In the genomic region with DNA sequence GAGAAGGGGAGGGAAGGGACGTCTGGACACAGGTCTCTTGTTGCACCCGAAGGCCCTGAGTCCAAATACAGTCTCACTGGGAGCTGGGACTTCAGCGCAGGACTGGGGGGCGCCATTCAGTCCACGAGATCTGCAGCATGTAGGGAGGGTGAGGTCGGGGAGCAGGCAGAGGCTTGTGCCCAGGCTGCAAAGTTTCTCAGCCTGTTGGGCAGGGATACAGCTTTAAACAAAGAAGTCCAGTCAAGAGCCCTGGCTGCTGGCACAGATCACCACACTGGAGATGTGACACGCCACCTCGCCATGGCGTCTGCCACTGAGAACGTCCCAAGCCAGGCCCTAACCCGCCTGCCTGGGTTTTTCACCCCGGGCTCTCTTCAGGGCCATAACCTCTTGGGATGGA, we compare ENCODE assay signal across 25 cellular contexts.
A peak's percentile ranks its signal among the peaks of the same experiment; 100 is the strongest.
DNase-seq lines count a peak whose midpoint lies in the region; ATAC-seq, FAIRE-seq and TF ChIP-seq lines count a peak whose summit lies in the region.
"Had no signal": no experiment of that assay in that cellular context is flagged by ENCODE, and none has a peak within 500 bp of the region (broad histone marks: within the 10 kb centered on the region; RNA-seq: fewer than 3 reads in every experiment).

No MANE protein-coding gene starts in this region.

- H2BK20ac ChIP-seq in H1 (ENCODE audit: low read length), result no peak overlapping the region

- no peaks in the 10 kb centered on the region for H3K36me3 ChIP-seq in H1 (ENCODE audit: control insufficient read depth in 2 of 4, insufficient read depth in 4 of 4, low read length in 3 of 4)
- no peaks in the 10 kb centered on the region for H3K36me3 ChIP-seq in suprapubic skin
- H3K36me3 ChIP-seq in thyroid gland, result no peaks in the 10 kb centered on the region
- H3K36me3 ChIP-seq: BLaER1, cardiac muscle cell, HAP-1, heart right ventricle had no signal

- H3K18ac ChIP-seq in H1 (ENCODE audit: extremely low read depth, low read length), result no peak overlapping the region

- no peak for TF ChIP-seq RAD21 in H1 (IDR thresholded peaks at IDR 0.05 in 1 of 2, conservative IDR thresholded peaks at IDR 0.05 in 1 of 2; ENCODE audit: low read depth in 2 of 2, low read length in 2 of 2)

- no peak overlapping the region for H2AFZ ChIP-seq in H1 (ENCODE audit: low read length)

- H3K27ac Mint-ChIP-seq in activated B cell treated with CpG ODN at 0.5 μM for 24 hours, result no peak overlapping the region
- H3K27ac Mint-ChIP-seq: activated CD4-positive, alpha-beta memory T cell treated with anti-CD3 and anti-CD28 coated beads for 36 hours; activated naive CD8-positive, alpha-beta T cell treated with anti-CD3 and anti-CD28 coated beads, Interleukin-2, amount 50 U/mL, for 24 hours; natural killer cell treated with Interleukin-12 subunit alpha and Interleukin-12 subunit beta and Interleukin-15 and Interleukin-18, amount 100 ng/mL, for 72 hours; T-cell had no signal

- H3K4me2 ChIP-seq in H1 (ENCODE audit: insufficient read depth in 1 of 2, low read depth in 2 of 2, low read length in 2 of 2), result no peak overlapping the region
- H3K4me2 ChIP-seq: BLaER1 had no signal

- peaks cover 5 to 19% (median 12%) of the 10 kb centered on the region in 4 experiments; a peak in 6 of 7 replicates for H3K4me1 ChIP-seq in H1 (replicated peaks in 1 of 4; ENCODE audit: control insufficient read depth in 3 of 4, insufficient read depth in 4 of 4, low read length in 3 of 4)
- peaks cover 14% of the 10 kb centered on the region for H3K4me1 ChIP-seq in suprapubic skin
- no peaks in the 10 kb centered on the region for H3K4me1 ChIP-seq in thyroid gland
- H3K4me1 ChIP-seq: HAP-1 had no signal

- peaks cover 1% of the 10 kb centered on the region for H3K27me3 Mint-ChIP-seq in activated B cell treated with CpG ODN at 0.5 μM for 24 hours
- H3K27me3 Mint-ChIP-seq: activated CD4-positive, alpha-beta memory T cell treated with anti-CD3 and anti-CD28 coated beads for 36 hours had no signal

- peak; percentile 7 for DNase-seq in activated B cell treated with CpG ODN at 0.5 μM for 24 hours
- no peak for DNase-seq in H1 (ENCODE audit: low read depth in 1 of 2, low spot score in 2 of 2)
- peak; percentile 61 for DNase-seq in medulla oblongata (ENCODE audit: extremely low spot score)
- DNase-seq in suprapubic skin (ENCODE audit: low spot score in 2 of 2), result peak; percentile 52 to 69
- no peak for DNase-seq in activated gamma-delta T cell treated with Interleukin-2 at 50 U/mL for 16 hours
- no peak for DNase-seq in thyroid gland
- DNase-seq in NCI-H748 treated with DMSO at 0.1 percent for 48 hours (lab: John Stamatoyannopoulos, UW), result no peak
- DNase-seq: activated CD4-positive, alpha-beta memory T cell treated with anti-CD3 and anti-CD28 coated beads for 36 hours; activated naive CD8-positive, alpha-beta T cell treated with anti-CD3 and anti-CD28 coated beads, Interleukin-2, amount 50 U/mL, for 24 hours; activated T-cell treated with anti-CD3 and anti-CD28 coated beads, Interleukin-2, amount 50 U/mL, for 4 hours; effector CD4-positive, alpha-beta T cell; GDM1; heart right ventricle; mesendoderm; MV-4-11; NCI-H1930; stimulated activated naive CD8-positive, alpha-beta T cell treated with anti-CD3 and anti-CD28 coated beads, Interleukin-15, Interleukin-2, amounts not matched to agents 100 U/mL and 50 U/mL, for 24 hours had no signal

- intact Hi-C loops in activated B cell treated with CpG ODN at 0.5 μM for 24 hours (cut with micrococcal nuclease), result no loop called here
- intact Hi-C loops in thyroid gland (cut with DNase I), result no loop called here

- no peak overlapping the region for H2BK5ac ChIP-seq in H1 (ENCODE audit: low read depth, low read length)

- no peak overlapping the region for H3K56ac ChIP-seq in H1 (replicated peaks; ENCODE audit: insufficient read length, low read depth, low read length)

- H3K14ac ChIP-seq in H1 (ENCODE audit: insufficient read length), result no peak overlapping the region

- no peaks in the 10 kb centered on the region for H3K79me2 ChIP-seq in H1 (ENCODE audit: control insufficient read depth in 1 of 2, insufficient read depth in 2 of 2, low read length in 2 of 2)

- ATAC-seq in activated B cell treated with CpG ODN at 0.5 μM for 24 hours (ENCODE audit: low read depth), result no peak
- ATAC-seq: activated naive CD8-positive, alpha-beta T cell treated with anti-CD3 and anti-CD28 coated beads, Interleukin-2, amount 50 U/mL, for 24 hours; activated T-cell treated with anti-CD3 and anti-CD28 coated beads, Interleukin-2, amount 50 U/mL, for 4 hours; natural killer cell treated with Interleukin-12 subunit alpha and Interleukin-12 subunit beta and Interleukin-15 and Interleukin-18, amount 100 ng/mL, for 72 hours; stimulated activated naive CD8-positive, alpha-beta T cell treated with anti-CD3 and anti-CD28 coated beads, Interleukin-15, Interleukin-2, amounts not matched to agents 100 U/mL and 50 U/mL, for 24 hours; T-cell had no signal

- H3K9ac ChIP-seq in H1 (replicated peaks in 1 of 4; ENCODE audit: extremely low read depth in 1 of 4, low read depth in 3 of 4, low read length in 3 of 4), result no peak overlapping the region
- H3K9ac ChIP-seq: BLaER1 had no signal

- no peak overlapping the region for H2BK12ac ChIP-seq in H1 (ENCODE audit: low read depth, low read length)

- H2BK15ac ChIP-seq in H1 (ENCODE audit: low read length), result no peak overlapping the region

- TF ChIP-seq POLR2A in H1 (IDR thresholded peaks at IDR 0.05; ENCODE audit: control extremely low read depth in 1 of 2, low read depth in 2 of 2, low read length in 2 of 2), result no peak
- TF ChIP-seq POLR2A in suprapubic skin (IDR thresholded peaks at IDR 0.05), result no peak
- no peak for TF ChIP-seq POLR2A in thyroid gland (IDR thresholded peaks at IDR 0.05)

- H2BK120ac ChIP-seq in H1 (replicated peaks; ENCODE audit: low read depth, low read length), result no peak overlapping the region

- no peak overlapping the region for H3K4me3 Mint-ChIP-seq in activated B cell treated with CpG ODN at 0.5 μM for 24 hours
- H3K4me3 Mint-ChIP-seq: activated CD4-positive, alpha-beta memory T cell treated with anti-CD3 and anti-CD28 coated beads for 36 hours; activated naive CD8-positive, alpha-beta T cell treated with anti-CD3 and anti-CD28 coated beads, Interleukin-2, amount 50 U/mL, for 24 hours; activated T-cell treated with anti-CD3 and anti-CD28 coated beads, Interleukin-2, amount 50 U/mL, for 4 hours; natural killer cell treated with Interleukin-12 subunit alpha and Interleukin-12 subunit beta and Interleukin-15 and Interleukin-18, amount 100 ng/mL, for 72 hours; T-cell had no signal

- FAIRE-seq in H1 (lab: Jason Lieb, UNC), result no peak
- FAIRE-seq: D721Med, GM19239 had no signal

- H3K9me3 ChIP-seq in H1 (ENCODE audit: insufficient read depth in 2 of 2, low read depth in 1 of 2, low read length in 1 of 2), result peaks cover 0 to 6% of the 10 kb centered on the region in 2 experiments; a peak in 2 of 4 replicates
- H3K9me3 ChIP-seq in suprapubic skin, result no peaks in the 10 kb centered on the region
- H3K9me3 ChIP-seq in thyroid gland, result no peaks in the 10 kb centered on the region

- no peaks in the 10 kb centered on the region for H3K4me1 Mint-ChIP-seq in activated B cell treated with CpG ODN at 0.5 μM for 24 hours
- H3K4me1 Mint-ChIP-seq: activated naive CD8-positive, alpha-beta T cell treated with anti-CD3 and anti-CD28 coated beads, Interleukin-2, amount 50 U/mL, for 24 hours; T-cell had no signal

- no peaks in the 10 kb centered on the region for H4K20me1 ChIP-seq in H1 (replicated peaks in 1 of 2; ENCODE audit: control insufficient read depth in 1 of 2, insufficient read depth in 2 of 2, low read length in 2 of 2)
- H4K20me1 ChIP-seq: BLaER1 had no signal

- H3K27ac ChIP-seq in H1 (ENCODE audit: low read depth, low read length), result no peak overlapping the region
- H3K27ac ChIP-seq in suprapubic skin, result no peak overlapping the region
- H3K27ac ChIP-seq in thyroid gland, result no peak overlapping the region
- H3K27ac ChIP-seq: BLaER1, cardiac muscle cell, heart right ventricle, HL-60 had no signal

- H4K8ac ChIP-seq in H1 (ENCODE audit: extremely low read depth, insufficient read depth, low read length), result 0 out of 2 replicates have a peak overlapping the region, but pooled peaks have one; percentile 14

- no peaks in the 10 kb centered on the region for H3K27me3 ChIP-seq in H1 (replicated peaks in 1 of 4; ENCODE audit: control insufficient read depth in 3 of 4, extremely low read depth in 1 of 4, insufficient read depth in 3 of 4, low read length in 3 of 4)
- peaks cover 21% of the 10 kb centered on the region for H3K27me3 ChIP-seq in suprapubic skin
- no peaks in the 10 kb centered on the region for H3K27me3 ChIP-seq in thyroid gland
- H3K27me3 ChIP-seq: BLaER1, cardiac muscle cell, heart right ventricle had no signal

- no peaks in the 10 kb centered on the region for H3K36me3 Mint-ChIP-seq in activated B cell treated with CpG ODN at 0.5 μM for 24 hours (ENCODE audit: low read depth)
- H3K36me3 Mint-ChIP-seq: natural killer cell treated with Interleukin-12 subunit alpha and Interleukin-12 subunit beta and Interleukin-15 and Interleukin-18, amount 100 ng/mL, for 72 hours had no signal

- H4K5ac ChIP-seq in H1 (ENCODE audit: insufficient read length, low read depth, low read length), result no peak overlapping the region

- H3K4me3 ChIP-seq in H1 (ENCODE audit: extremely low read depth in 1 of 4, insufficient read depth in 2 of 4, low read depth in 3 of 4, low read length in 4 of 4) (no peak overlapping the region), suprapubic skin (no peak overlapping the region), thyroid gland (replicated peaks in 1 of 3) (no peak overlapping the region)
- H3K4me3 ChIP-seq: BLaER1, cardiac muscle cell, HAP-1, heart right ventricle had no signal

- H3K79me1 ChIP-seq in H1 (ENCODE audit: low read depth, low read length), result no peaks in the 10 kb centered on the region

- H3K9me3 Mint-ChIP-seq in activated B cell treated with CpG ODN at 0.5 μM for 24 hours, result peaks cover 11% of the 10 kb centered on the region

- peak overlapping the region; percentile 17 for H4K91ac ChIP-seq in H1 (replicated peaks; ENCODE audit: insufficient read length, low read length)

- no peak for TF ChIP-seq CTCF in activated B cell treated with CpG ODN at 0.5 μM for 24 hours (IDR thresholded peaks at IDR 0.05)
- no peak for TF ChIP-seq CTCF in H1 (IDR thresholded peaks at IDR 0.05; ENCODE audit: control extremely low read depth in 1 of 3, insufficient read depth in 1 of 3, low read depth in 1 of 3, low read length in 3 of 3)
- TF ChIP-seq CTCF in suprapubic skin (IDR thresholded peaks at IDR 0.05), result no peak
- TF ChIP-seq CTCF in thyroid gland (IDR thresholded peaks at IDR 0.05), result no peak

- no peak overlapping the region for H3K23ac ChIP-seq in H1 (ENCODE audit: insufficient read length)

- H3K4ac ChIP-seq in H1 (replicated peaks; ENCODE audit: insufficient read length, low read depth, low read length), result no peak overlapping the region

- 85% methylated on average over 12 of the region's 12 CpGs; no CpG with 5 or more reads in 1 of the 2 experiments for WGBS in H1 (ENCODE audit: extremely low coverage in 1 of 2, insufficient coverage in 1 of 2, insufficient read length in 1 of 2, insufficient replicate concordance in 2 of 2, low coverage in 1 of 2, low lambda C conversion rate in 2 of 2, missing lambda C conversion rate in 1 of 2), 2 experiments
- 82% methylated on average over 12 of the region's 12 CpGs for WGBS in suprapubic skin
- 86 to 96% methylated on average over 6 to 12 of the region's 12 CpGs for WGBS in thyroid gland, 2 donors

- no peak for TF ChIP-seq EP300 in H1 (IDR thresholded peaks at IDR 0.05; ENCODE audit: borderline replicate concordance in 1 of 2, low read depth in 2 of 2, low read length in 2 of 2)
- TF ChIP-seq EP300 in suprapubic skin (IDR thresholded peaks at IDR 0.05), result no peak

- no peak overlapping the region for H2AK5ac ChIP-seq in H1 (ENCODE audit: low read depth, low read length)

- no peaks in the 10 kb centered on the region for H3K23me2 ChIP-seq in H1 (ENCODE audit: low read depth, low read length)

- CTCF ChIA-PET in activated B cell treated with CpG ODN at 0.5 μM for 24 hours (lab: Charles Lee), result no interaction called here
- CTCF ChIA-PET in H1 (lab: Charles Lee; ENCODE audit: partially characterized antibody), result interaction anchor here (0.9 kb wide), 2 partner anchors 14 to 1142 kb away, joined by 3 read pairs; no protein-coding TSS in a partner anchor

- POLR2A ChIA-PET in activated B cell treated with CpG ODN at 0.5 μM for 24 hours (lab: Charles Lee) (no interaction called here), H1 (lab: Charles Lee; ENCODE audit: partially characterized antibody) (no interaction called here)

Comparison
In these comparisons a context has a peak if more than half of its experiments do, and no peak if none do; other contexts are left out.
1. DNase-seq: peak in activated B cell treated with CpG ODN at 0.5 μM for 24 hours (single experiment), medulla oblongata (single experiment) and suprapubic skin (2 of 2); none in H1 (0 of 2), activated gamma-delta T cell treated with Interleukin-2 at 50 U/mL for 16 hours (single experiment), thyroid gland (0 of 2) and NCI-H748 treated with DMSO at 0.1 percent for 48 hours (single experiment).